ENCODE assay signal across 1 cellular context in genomic region chr17:42248351-42249179, GRCh38.
TF ChIP-seq lines count a peak whose summit lies in the region.

No MANE protein-coding gene starts in this region.

TF ChIP-seq in HepG2, 621 proteins besides CTCF, POLR2A, EP300 and RAD21 (continued from another document and continues in another):
- 0 out of 2 replicates have a peak, but pooled peaks have one; percentile 56 for TF ChIP-seq ATF1 (CRISPR knock-in tag; IDR thresholded peaks at IDR 0.05)
- TF ChIP-seq ZNF572 (CRISPR knock-in tag; IDR thresholded peaks at IDR 0.05), result no peak
- TF ChIP-seq ARHGAP35 (CRISPR knock-in tag; IDR thresholded peaks at IDR 0.05; ENCODE audit: borderline replicate concordance), result no peak
- TF ChIP-seq, protein P1, sequence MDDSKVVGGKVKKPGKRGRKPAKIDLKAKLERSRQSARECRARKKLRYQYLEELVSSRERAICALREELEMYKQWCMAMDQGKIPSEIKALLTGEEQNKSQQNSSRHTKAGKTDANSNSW (CRISPR knock-in tag; IDR thresholded peaks at IDR 0.05; ENCODE audit: borderline replicate concordance), result 0 out of 2 replicates have a peak, but pooled peaks have one; percentile 52
- no peak for TF ChIP-seq TBX3 (IDR thresholded peaks at IDR 0.05; ENCODE audit: borderline replicate concordance)
- TF ChIP-seq ZMYM3 (CRISPR knock-in tag; IDR thresholded peaks at IDR 0.05), result peak; percentile 36; the same call in 1 of the 2 replicates
- peak; percentile 58 for TF ChIP-seq ASH2L (IDR thresholded peaks at IDR 0.05; ENCODE audit: insufficient read length, low read depth, low read length)
- peak; percentile 90 for TF ChIP-seq ELF3 (CRISPR knock-in tag; IDR thresholded peaks at IDR 0.05)
- no peak for TF ChIP-seq ZNF251 (CRISPR knock-in tag; IDR thresholded peaks at IDR 0.05)
- no peak for TF ChIP-seq TBP (CRISPR knock-in tag; IDR thresholded peaks at IDR 0.05)
- TF ChIP-seq, protein P2, sequence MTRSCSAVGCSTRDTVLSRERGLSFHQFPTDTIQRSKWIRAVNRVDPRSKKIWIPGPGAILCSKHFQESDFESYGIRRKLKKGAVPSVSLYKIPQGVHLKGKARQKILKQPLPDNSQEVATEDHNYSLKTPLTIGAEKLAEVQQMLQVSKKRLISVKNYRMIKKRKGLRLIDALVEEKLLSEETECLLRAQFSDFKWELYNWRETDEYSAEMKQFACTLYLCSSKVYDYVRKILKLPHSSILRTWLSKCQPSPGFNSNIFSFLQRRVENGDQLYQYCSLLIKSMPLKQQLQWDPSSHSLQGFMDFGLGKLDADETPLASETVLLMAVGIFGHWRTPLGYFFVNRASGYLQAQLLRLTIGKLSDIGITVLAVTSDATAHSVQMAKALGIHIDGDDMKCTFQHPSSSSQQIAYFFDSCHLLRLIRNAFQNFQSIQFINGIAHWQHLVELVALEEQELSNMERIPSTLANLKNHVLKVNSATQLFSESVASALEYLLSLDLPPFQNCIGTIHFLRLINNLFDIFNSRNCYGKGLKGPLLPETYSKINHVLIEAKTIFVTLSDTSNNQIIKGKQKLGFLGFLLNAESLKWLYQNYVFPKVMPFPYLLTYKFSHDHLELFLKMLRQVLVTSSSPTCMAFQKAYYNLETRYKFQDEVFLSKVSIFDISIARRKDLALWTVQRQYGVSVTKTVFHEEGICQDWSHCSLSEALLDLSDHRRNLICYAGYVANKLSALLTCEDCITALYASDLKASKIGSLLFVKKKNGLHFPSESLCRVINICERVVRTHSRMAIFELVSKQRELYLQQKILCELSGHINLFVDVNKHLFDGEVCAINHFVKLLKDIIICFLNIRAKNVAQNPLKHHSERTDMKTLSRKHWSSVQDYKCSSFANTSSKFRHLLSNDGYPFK (CRISPR knock-in tag; IDR thresholded peaks at IDR 0.05; ENCODE audit: borderline replicate concordance), result 0 out of 2 replicates have a peak, but pooled peaks have one; percentile 30
- TF ChIP-seq TMF1 (CRISPR knock-in tag; IDR thresholded peaks at IDR 0.05; ENCODE audit: low read depth), result no peak
- no peak for TF ChIP-seq SOX6 (IDR thresholded peaks at IDR 0.05)
- TF ChIP-seq SOX6 (CRISPR knock-in tag; IDR thresholded peaks at IDR 0.05), result peak; percentile 53; the same call in 1 of the 2 replicates
- TF ChIP-seq, protein P3, sequence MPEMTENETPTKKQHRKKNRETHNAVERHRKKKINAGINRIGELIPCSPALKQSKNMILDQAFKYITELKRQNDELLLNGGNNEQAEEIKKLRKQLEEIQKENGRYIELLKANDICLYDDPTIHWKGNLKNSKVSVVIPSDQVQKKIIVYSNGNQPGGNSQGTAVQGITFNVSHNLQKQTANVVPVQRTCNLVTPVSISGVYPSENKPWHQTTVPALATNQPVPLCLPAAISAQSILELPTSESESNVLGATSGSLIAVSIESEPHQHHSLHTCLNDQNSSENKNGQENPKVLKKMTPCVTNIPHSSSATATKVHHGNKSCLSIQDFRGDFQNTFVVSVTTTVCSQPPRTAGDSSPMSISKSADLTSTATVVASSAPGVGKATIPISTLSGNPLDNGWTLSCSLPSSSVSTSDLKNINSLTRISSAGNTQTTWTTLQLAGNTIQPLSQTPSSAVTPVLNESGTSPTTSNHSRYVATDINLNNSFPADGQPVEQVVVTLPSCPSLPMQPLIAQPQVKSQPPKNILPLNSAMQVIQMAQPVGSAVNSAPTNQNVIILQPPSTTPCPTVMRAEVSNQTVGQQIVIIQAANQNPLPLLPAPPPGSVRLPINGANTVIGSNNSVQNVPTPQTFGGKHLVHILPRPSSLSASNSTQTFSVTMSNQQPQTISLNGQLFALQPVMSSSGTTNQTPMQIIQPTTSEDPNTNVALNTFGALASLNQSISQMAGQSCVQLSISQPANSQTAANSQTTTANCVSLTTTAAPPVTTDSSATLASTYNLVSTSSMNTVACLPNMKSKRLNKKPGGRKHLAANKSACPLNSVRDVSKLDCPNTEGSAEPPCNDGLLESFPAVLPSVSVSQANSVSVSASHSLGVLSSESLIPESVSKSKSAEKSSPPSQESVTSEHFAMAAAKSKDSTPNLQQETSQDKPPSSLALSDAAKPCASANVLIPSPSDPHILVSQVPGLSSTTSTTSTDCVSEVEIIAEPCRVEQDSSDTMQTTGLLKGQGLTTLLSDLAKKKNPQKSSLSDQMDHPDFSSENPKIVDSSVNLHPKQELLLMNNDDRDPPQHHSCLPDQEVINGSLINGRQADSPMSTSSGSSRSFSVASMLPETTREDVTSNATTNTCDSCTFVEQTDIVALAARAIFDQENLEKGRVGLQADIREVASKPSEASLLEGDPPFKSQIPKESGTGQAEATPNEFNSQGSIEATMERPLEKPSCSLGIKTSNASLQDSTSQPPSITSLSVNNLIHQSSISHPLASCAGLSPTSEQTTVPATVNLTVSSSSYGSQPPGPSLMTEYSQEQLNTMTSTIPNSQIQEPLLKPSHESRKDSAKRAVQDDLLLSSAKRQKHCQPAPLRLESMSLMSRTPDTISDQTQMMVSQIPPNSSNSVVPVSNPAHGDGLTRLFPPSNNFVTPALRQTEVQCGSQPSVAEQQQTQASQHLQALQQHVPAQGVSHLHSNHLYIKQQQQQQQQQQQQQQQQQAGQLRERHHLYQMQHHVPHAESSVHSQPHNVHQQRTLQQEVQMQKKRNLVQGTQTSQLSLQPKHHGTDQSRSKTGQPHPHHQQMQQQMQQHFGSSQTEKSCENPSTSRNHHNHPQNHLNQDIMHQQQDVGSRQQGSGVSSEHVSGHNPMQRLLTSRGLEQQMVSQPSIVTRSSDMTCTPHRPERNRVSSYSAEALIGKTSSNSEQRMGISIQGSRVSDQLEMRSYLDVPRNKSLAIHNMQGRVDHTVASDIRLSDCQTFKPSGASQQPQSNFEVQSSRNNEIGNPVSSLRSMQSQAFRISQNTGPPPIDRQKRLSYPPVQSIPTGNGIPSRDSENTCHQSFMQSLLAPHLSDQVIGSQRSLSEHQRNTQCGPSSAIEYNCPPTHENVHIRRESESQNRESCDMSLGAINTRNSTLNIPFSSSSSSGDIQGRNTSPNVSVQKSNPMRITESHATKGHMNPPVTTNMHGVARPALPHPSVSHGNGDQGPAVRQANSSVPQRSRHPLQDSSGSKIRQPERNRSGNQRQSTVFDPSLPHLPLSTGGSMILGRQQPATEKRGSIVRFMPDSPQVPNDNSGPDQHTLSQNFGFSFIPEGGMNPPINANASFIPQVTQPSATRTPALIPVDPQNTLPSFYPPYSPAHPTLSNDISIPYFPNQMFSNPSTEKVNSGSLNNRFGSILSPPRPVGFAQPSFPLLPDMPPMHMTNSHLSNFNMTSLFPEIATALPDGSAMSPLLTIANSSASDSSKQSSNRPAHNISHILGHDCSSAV (CRISPR knock-in tag; IDR thresholded peaks at IDR 0.05; ENCODE audit: borderline replicate concordance), result no peak
- peak; percentile 76 for TF ChIP-seq HNF1B (CRISPR knock-in tag; IDR thresholded peaks at IDR 0.05)
- peak; percentile 77 for TF ChIP-seq NFYB (CRISPR knock-in tag; IDR thresholded peaks at IDR 0.05)
- TF ChIP-seq CHD2 (IDR thresholded peaks at IDR 0.05; ENCODE audit: low read depth, low read length), result no peak
- TF ChIP-seq TRIM22 (IDR thresholded peaks at IDR 0.05), result no peak
- TF ChIP-seq ZNF101 (CRISPR knock-in tag; IDR thresholded peaks at IDR 0.05; ENCODE audit: borderline replicate concordance, low read depth), result no peak
- peak; percentile 74; the same call in 1 of the 2 replicates for TF ChIP-seq SIN3A (IDR thresholded peaks at IDR 0.05; ENCODE audit: borderline replicate concordance, low read depth, low read length)
- TF ChIP-seq ERF (CRISPR knock-in tag; IDR thresholded peaks at IDR 0.05), result peak; percentile 73
- 0 out of 2 replicates have a peak, but pooled peaks have one; percentile 34 for TF ChIP-seq YEATS4 (CRISPR knock-in tag; IDR thresholded peaks at IDR 0.05; ENCODE audit: borderline replicate concordance)
- TF ChIP-seq, protein P4, sequence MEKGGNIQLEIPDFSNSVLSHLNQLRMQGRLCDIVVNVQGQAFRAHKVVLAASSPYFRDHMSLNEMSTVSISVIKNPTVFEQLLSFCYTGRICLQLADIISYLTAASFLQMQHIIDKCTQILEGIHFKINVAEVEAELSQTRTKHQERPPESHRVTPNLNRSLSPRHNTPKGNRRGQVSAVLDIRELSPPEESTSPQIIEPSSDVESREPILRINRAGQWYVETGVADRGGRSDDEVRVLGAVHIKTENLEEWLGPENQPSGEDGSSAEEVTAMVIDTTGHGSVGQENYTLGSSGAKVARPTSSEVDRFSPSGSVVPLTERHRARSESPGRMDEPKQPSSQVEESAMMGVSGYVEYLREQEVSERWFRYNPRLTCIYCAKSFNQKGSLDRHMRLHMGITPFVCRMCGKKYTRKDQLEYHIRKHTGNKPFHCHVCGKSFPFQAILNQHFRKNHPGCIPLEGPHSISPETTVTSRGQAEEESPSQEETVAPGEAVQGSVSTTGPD (CRISPR knock-in tag; IDR thresholded peaks at IDR 0.05), result no peak
- no peak for TF ChIP-seq NAIF1 (CRISPR knock-in tag; IDR thresholded peaks at IDR 0.05; ENCODE audit: borderline replicate concordance)
- TF ChIP-seq STAT6 (CRISPR knock-in tag; IDR thresholded peaks at IDR 0.05; ENCODE audit: borderline replicate concordance), result peak; percentile 31; the same call in 1 of the 2 replicates
- peak; percentile 66 for TF ChIP-seq POLR2AphosphoS5 (IDR thresholded peaks at IDR 0.05; ENCODE audit: low read depth, low read length)
- no peak for TF ChIP-seq MBD4 (IDR thresholded peaks at IDR 0.05; ENCODE audit: borderline replicate concordance, low read length)
- peak; percentile 79; the same call in 1 of the 2 replicates for TF ChIP-seq ZNF792 (CRISPR knock-in tag; IDR thresholded peaks at IDR 0.05)
- no peak for TF ChIP-seq AGO1 (IDR thresholded peaks at IDR 0.05; ENCODE audit: low read depth, low read length, poor library complexity, severe bottlenecking)
- TF ChIP-seq RBM22 (optimal IDR thresholded peaks at IDR 0.05; ENCODE audit: low read length), result no peak
- TF ChIP-seq NCOA1 (CRISPR knock-in tag; IDR thresholded peaks at IDR 0.05), result no peak
- no peak for TF ChIP-seq BHLHE40 (IDR thresholded peaks at IDR 0.05; ENCODE audit: low read length)
- peak; percentile 96; the same call in 1 of the 2 replicates for TF ChIP-seq ZNF33A (CRISPR knock-in tag; IDR thresholded peaks at IDR 0.05; ENCODE audit: borderline replicate concordance)
- TF ChIP-seq KMT2A (CRISPR knock-in tag; IDR thresholded peaks at IDR 0.05), result peak; percentile 95
- no peak for TF ChIP-seq ETV6 (CRISPR knock-in tag; conservative IDR thresholded peaks at IDR 0.05)
- TF ChIP-seq EEA1 (CRISPR knock-in tag; IDR thresholded peaks at IDR 0.05; ENCODE audit: borderline replicate concordance), result no peak
- TF ChIP-seq PRDM10 (CRISPR knock-in tag; IDR thresholded peaks at IDR 0.05; ENCODE audit: low read depth), result no peak
- no peak for TF ChIP-seq ZIK1 (CRISPR knock-in tag; IDR thresholded peaks at IDR 0.05; ENCODE audit: borderline replicate concordance, low read depth)
